16 cellular contexts compared by ENCODE assay signal in the genomic region with DNA sequence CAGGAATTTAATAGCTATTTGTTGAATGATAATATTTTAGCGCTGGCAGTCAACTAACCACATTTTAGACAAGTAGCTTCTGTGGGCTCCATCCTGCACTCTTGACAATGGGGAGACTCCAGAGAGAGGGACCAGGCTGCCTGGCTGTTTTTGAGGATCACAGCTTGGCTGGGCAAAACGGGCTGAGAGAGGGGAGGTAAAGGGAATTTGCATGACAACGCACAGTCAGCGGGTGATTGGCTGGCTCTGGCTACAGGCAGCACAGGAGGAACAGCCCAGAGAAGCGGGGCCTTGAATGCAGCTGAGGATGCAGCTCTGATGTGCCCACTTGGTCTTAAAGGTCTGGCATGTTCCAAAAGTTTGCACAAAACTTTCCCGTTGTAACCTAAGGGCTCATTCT. TPM values are rescaled to one million over a fixed set of nuclear protein-coding genes. Genes with fewer than 3 reads are reported as not detected.
"Had no signal": no experiment of that assay in that cellular context is flagged by ENCODE, and none has a peak within 500 bp of the region (broad histone marks: within the 10 kb centered on the region; RNA-seq: fewer than 3 reads in every experiment).

No MANE protein-coding gene starts in this region.

- H3K4me3 ChIP-seq: ascending aorta, esophagus squamous epithelium, mucosa of descending colon, ovary, thoracic aorta had no signal

- H3K4me1 ChIP-seq: ascending aorta had no signal

- DNase-seq: activated CD4-positive, alpha-beta T cell treated with anti-CD3 and anti-CD28 coated beads for 48 hours; activated naive CD4-positive, alpha-beta T cell treated with Interleukin-2 at 50 U/mL for 16 hours; activated naive CD8-positive, alpha-beta T cell treated with anti-CD3 and anti-CD28 coated beads, Interleukin-2, amount 50 U/mL, for 24 hours; esophagus squamous epithelium; foreskin fibroblast; mucosa of descending colon; ovary; stimulated activated CD4-positive, alpha-beta T cell treated with anti-CD3 and anti-CD28 coated beads, Interleukin-15, amount 100 ng/mL, for 24 hours; stimulated activated CD4-positive, alpha-beta T cell treated with anti-CD3 and anti-CD28 coated beads, Interleukin-4, amount 100 ng/mL, for 24 hours; stimulated activated naive CD8-positive, alpha-beta T cell treated with anti-CD3 and anti-CD28 coated beads, Interleukin-15, amount 100 ng/mL, for 72 hours had no signal

- H3K4me1 Mint-ChIP-seq: activated naive CD8-positive, alpha-beta T cell treated with anti-CD3 and anti-CD28 coated beads, Interleukin-2, amount 50 U/mL, for 24 hours; stimulated activated naive CD8-positive, alpha-beta T cell treated with anti-CD3 and anti-CD28 coated beads, Interleukin-15, amount 100 ng/mL, for 72 hours had no signal

- ATAC-seq: activated naive CD8-positive, alpha-beta T cell treated with anti-CD3 and anti-CD28 coated beads, Interleukin-2, amount 50 U/mL, for 24 hours; mucosa of descending colon; naive thymus-derived CD8-positive, alpha-beta T cell; stimulated activated naive CD8-positive, alpha-beta T cell treated with anti-CD3 and anti-CD28 coated beads, Interleukin-15, amount 100 ng/mL, for 72 hours had no signal

- H3K9me3 ChIP-seq: ascending aorta, esophagus squamous epithelium, mucosa of descending colon, ovary, thoracic aorta had no signal

- H3K9me3 Mint-ChIP-seq: activated naive CD8-positive, alpha-beta T cell treated with anti-CD3 and anti-CD28 coated beads, Interleukin-2, amount 50 U/mL, for 24 hours; naive thymus-derived CD8-positive, alpha-beta T cell; stimulated activated naive CD8-positive, alpha-beta T cell treated with anti-CD3 and anti-CD28 coated beads, Interleukin-15, amount 100 ng/mL, for 72 hours; T-helper 1 cell treated with Interleukin-12 subunit alpha and Interleukin-12 subunit beta and Interleukin-4 antibody, amounts not matched to agents 30 μg/mL and 1 μg/mL, for 36 hours had no signal

- H3K4me3 Mint-ChIP-seq: activated naive CD8-positive, alpha-beta T cell treated with anti-CD3 and anti-CD28 coated beads, Interleukin-2, amount 50 U/mL, for 24 hours; naive thymus-derived CD8-positive, alpha-beta T cell; stimulated activated naive CD8-positive, alpha-beta T cell treated with anti-CD3 and anti-CD28 coated beads, Interleukin-15, amount 100 ng/mL, for 72 hours; T-helper 1 cell treated with Interleukin-12 subunit alpha and Interleukin-12 subunit beta and Interleukin-4 antibody, amounts not matched to agents 30 μg/mL and 1 μg/mL, for 36 hours had no signal

- H3K27me3 Mint-ChIP-seq: activated naive CD8-positive, alpha-beta T cell treated with anti-CD3 and anti-CD28 coated beads, Interleukin-2, amount 50 U/mL, for 24 hours; naive thymus-derived CD8-positive, alpha-beta T cell; stimulated activated naive CD8-positive, alpha-beta T cell treated with anti-CD3 and anti-CD28 coated beads, Interleukin-15, amount 100 ng/mL, for 72 hours had no signal

- H3K27ac ChIP-seq: ascending aorta, esophagus squamous epithelium, ovary, thoracic aorta had no signal

- H3K36me3 Mint-ChIP-seq: naive thymus-derived CD8-positive, alpha-beta T cell had no signal

- H3K36me3 ChIP-seq: ascending aorta, esophagus squamous epithelium, ovary, thoracic aorta had no signal

- H3K27ac Mint-ChIP-seq: activated naive CD8-positive, alpha-beta T cell treated with anti-CD3 and anti-CD28 coated beads, Interleukin-2, amount 50 U/mL, for 24 hours; naive thymus-derived CD8-positive, alpha-beta T cell; stimulated activated naive CD8-positive, alpha-beta T cell treated with anti-CD3 and anti-CD28 coated beads, Interleukin-15, amount 100 ng/mL, for 72 hours had no signal

- H3K27me3 ChIP-seq: ascending aorta, ovary had no signal

RNA-seq across cellular contexts. Expression of gene LRFN2, which starts 41.2 kb away (rescaled TPM):
- total RNA-seq: ascending aorta; bronchial epithelial cell; lung microvascular endothelial cell; naive thymus-derived CD8-positive, alpha-beta T cell; thoracic aorta had no signal
